ENCODE assay signal across 10 cellular contexts in the genomic region with DNA sequence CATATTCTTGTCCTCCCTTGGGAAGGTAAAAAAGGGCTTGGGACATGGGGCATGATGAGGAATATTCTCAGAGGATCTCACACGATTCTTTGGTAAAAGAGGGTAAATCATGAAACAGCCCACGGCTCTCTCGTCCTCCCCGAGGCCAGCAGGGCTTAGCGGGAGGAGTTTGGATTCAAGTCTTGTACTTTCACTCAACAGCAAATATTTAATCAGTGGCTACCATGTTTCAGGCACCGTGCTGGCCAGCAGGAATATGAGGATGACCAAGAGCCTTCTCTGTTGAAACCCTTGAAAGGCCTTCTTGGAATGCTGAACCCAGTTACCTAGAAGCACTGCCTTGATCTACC. TPM values are rescaled to one million over a fixed set of nuclear protein-coding genes. Genes with fewer than 3 reads are reported as not detected.
DNase-seq lines count a peak whose midpoint lies in the region; ATAC-seq, FAIRE-seq and TF ChIP-seq lines count a peak whose summit lies in the region.
"Had no signal": no experiment of that assay in that cellular context is flagged by ENCODE, and none has a peak within 500 bp of the region (broad histone marks: within the 10 kb centered on the region; RNA-seq: fewer than 3 reads in every experiment).

No MANE protein-coding gene starts in this region.

- BruUV-seq in PC-3 (replicated peaks; lab: Mats Ljungman, UMichigan), result no TSS peak

- peak overlapping the region; percentile 47 for H3K4me2 ChIP-seq in PC-3 (ENCODE audit: low read length)

- H3K4me1 ChIP-seq in PC-3 (ENCODE audit: insufficient read depth, low read length) (peaks cover 58% of the 10 kb centered on the region), pancreas (peaks cover 65 to 69% (median 68%) of the 10 kb centered on the region in 3 donors)

- intact Hi-C loops in CD4-positive, alpha-beta T cell (cut with DNase I, micrococcal nuclease), result no loop called here
- intact Hi-C loops in PC-3 (cut with micrococcal nuclease) (no loop called here), dorsolateral prefrontal cortex (cut with DNase I) (no loop called here), pancreas (cut with DNase I) (no loop called here)

- no peaks in the 10 kb centered on the region for H3K27me3 ChIP-seq in CD4-positive, alpha-beta T cell (ENCODE audit: control insufficient read depth, insufficient read depth, low read length)
- H3K27me3 ChIP-seq in PC-3 (ENCODE audit: low read length) (no peaks in the 10 kb centered on the region), dorsolateral prefrontal cortex (no peaks in the 10 kb centered on the region), pancreas (no peaks in the 10 kb centered on the region)

- H3K9me3 ChIP-seq in CD4-positive, alpha-beta T cell (ENCODE audit: control insufficient read depth, low read length), result no peaks in the 10 kb centered on the region
- H3K9me3 ChIP-seq in PC-3 (ENCODE audit: low read length) (no peaks in the 10 kb centered on the region), pancreas (no peaks in the 10 kb centered on the region)

- H3F3A ChIP-seq in PC-3 (ENCODE audit: low read length, unreplicated experiment), result peaks cover 24% of the 10 kb centered on the region

- H3K4me3 Mint-ChIP-seq in CD4-positive, alpha-beta T cell, result peak overlapping the region; percentile 2

- no peak for FAIRE-seq in pancreas (lab: Jason Lieb, UNC)

- no peak overlapping the region for H3K4me3 ChIP-seq in PC-3 (ENCODE audit: low read length)
- H3K4me3 ChIP-seq in dorsolateral prefrontal cortex, result no peak overlapping the region
- no peak overlapping the region for H3K4me3 ChIP-seq in pancreas

- POLR2A ChIA-PET in CD4-positive, alpha-beta T cell (lab: Charles Lee), result interaction anchor here (4.6 kb wide), 1 partner anchor 9 kb away, joined by 32 read pairs; the partner anchor contains the start of gene MAP3K14
- POLR2A ChIA-PET in PC-3 (lab: Charles Lee; ENCODE audit: unreplicated experiment), result no interaction called here

- 32 to 34% methylated on average over 6 of the region's 6 CpGs for WGBS in pancreas, 2 donors

- TF ChIP-seq CTCF in CD4-positive, alpha-beta T cell (IDR thresholded peaks at IDR 0.05), result no peak
- no peak for TF ChIP-seq CTCF in PC-3 (conservative IDR thresholded peaks at IDR 0.05; ENCODE audit: low read depth, low read length)
- no peak for TF ChIP-seq CTCF in dorsolateral prefrontal cortex (IDR thresholded peaks at IDR 0.05 in 54 of 56, conservative IDR thresholded peaks at IDR 0.05 in 2 of 56; ENCODE audit: low read depth in 1 of 56, partially characterized antibody in 56 of 56)
- TF ChIP-seq CTCF in pancreas (IDR thresholded peaks at IDR 0.05), result no peak

- H3K4me1 Mint-ChIP-seq in CD4-positive, alpha-beta T cell (ENCODE audit: low read depth), result peaks cover 83% of the 10 kb centered on the region

- peak overlapping the region; percentile 38 for H3K27ac ChIP-seq in CD4-positive, alpha-beta T cell (ENCODE audit: low read depth, low read length)
- peak overlapping the region; percentile 70 for H3K27ac ChIP-seq in PC-3 (ENCODE audit: low read length)
- peak overlapping the region in 43 of 59 donors; percentile 1 to 78 (median 41) for H3K27ac ChIP-seq in dorsolateral prefrontal cortex
- peak overlapping the region; percentile 70 to 93 (median 84) for H3K27ac ChIP-seq in pancreas

- peaks cover 29% of the 10 kb centered on the region for H3K36me3 ChIP-seq in PC-3 (ENCODE audit: low read depth, low read length)
- H3K36me3 ChIP-seq in pancreas, result no peaks in the 10 kb centered on the region

- no peaks in the 10 kb centered on the region for H3K27me3 Mint-ChIP-seq in CD4-positive, alpha-beta T cell

- H4K20me1 ChIP-seq in PC-3 (ENCODE audit: low read length), result peaks cover 26% of the 10 kb centered on the region; the same call in 1 of the 2 replicates

- 0 out of 2 replicates have a peak overlapping the region, but pooled peaks have one; percentile 5 for H3K9ac ChIP-seq in PC-3 (ENCODE audit: low read length)

- H2AFZ ChIP-seq in PC-3 (ENCODE audit: low read length), result no peak overlapping the region

- no peak for DNase-seq in CD4-positive, alpha-beta T cell
- DNase-seq in PC-3 (no peak), dorsolateral prefrontal cortex (no peak), pancreas (no peak), NCI-H2171 (lab: John Stamatoyannopoulos, UW) (no peak)
- DNase-seq in activated CD4-positive, CD25-positive, alpha-beta regulatory T cell (lab: John Stamatoyannopoulos, UW), result no peak
- DNase-seq: DND-41, NCI-H2081 treated with DMSO at 0.1 percent for 48 hours had no signal

- H3K9me2 ChIP-seq in PC-3 (replicated peaks; ENCODE audit: low read length), result no peaks in the 10 kb centered on the region

- H3K36me3 Mint-ChIP-seq in CD4-positive, alpha-beta T cell (ENCODE audit: low read depth), result peaks cover 43% of the 10 kb centered on the region

- peak overlapping the region; percentile 82 for H3K27ac Mint-ChIP-seq in CD4-positive, alpha-beta T cell

- ATAC-seq in CD4-positive, alpha-beta T cell (ENCODE audit: poor library complexity), result no peak
- no peak for ATAC-seq in PC-3
- ATAC-seq in pancreas, result no peak
- ATAC-seq in GM18861 (IDR thresholded peaks at IDR 0.05; ENCODE audit: unreplicated experiment), result no peak
- ATAC-seq in HG03565 (IDR thresholded peaks at IDR 0.05; ENCODE audit: unreplicated experiment), result no peak

- peaks cover 94% of the 10 kb centered on the region for H3K79me2 ChIP-seq in PC-3 (ENCODE audit: low read length)

- no peaks in the 10 kb centered on the region for H3K9me3 Mint-ChIP-seq in CD4-positive, alpha-beta T cell

- CTCF ChIA-PET in CD4-positive, alpha-beta T cell (lab: Charles Lee), result interaction anchor here (1.2 to 3.1 kb wide), 2 partner anchors 30 to 173 kb away, joined by 3 to 17 read pairs; partner anchors contain the start of gene ACBD4
- CTCF ChIA-PET in PC-3 (lab: Charles Lee), result no interaction called here

RNA-seq across cellular contexts. Expression of gene MAP3K14, which starts 8.8 kb away (rescaled TPM):
- total RNA-seq in CD4-positive, alpha-beta T cell, result 10 to 100 TPM; 41.4 to 46.5 TPM
- total RNA-seq in PC-3 (2014; rRNA removed) (15.9 and 16.8 TPM in 2 replicates), dorsolateral prefrontal cortex (10 to 100 TPM in 53 of 120 experiments, 1 to 10 TPM in 67; 5.4 to 21.7 (median 9.8) TPM), pancreas (10 to 100 TPM in 1 of 6 donors, 1 to 10 TPM in 5; 6.1 to 16.4 (median 7.3) TPM)
- 10 to 100 TPM; 13.2 to 16.2 TPM for polyA plus RNA-seq in pancreas

RNA-seq across cellular contexts. Expression of gene SPATA32, which starts 46.1 kb away (rescaled TPM):
- total RNA-seq in CD4-positive, alpha-beta T cell, result under 1 TPM; 0.20 to 0.27 TPM
- total RNA-seq in PC-3 (2014; rRNA removed), result not detected in 2 replicates
- total RNA-seq in dorsolateral prefrontal cortex, result under 1 TPM in 9 of 120 experiments, not detected in 111; 0.26 to 0.63 (median 0.35) TPM
- under 1 TPM in 2 of 6 donors, not detected in 4; 0.12 to 0.14 TPM for total RNA-seq in pancreas
- under 1 TPM; 0.07 to 0.19 TPM for polyA plus RNA-seq in pancreas
